In genomic region chr6:70846207-70846835, GRCh38 we compare ENCODE assay signal across 24 cellular contexts.
DNase-seq lines count a peak whose midpoint lies in the region; ATAC-seq lines count a peak whose summit lies in the region.
"Had no signal": no experiment of that assay in that cellular context is flagged by ENCODE, and none has a peak within 500 bp of the region (broad histone marks: within the 10 kb centered on the region; RNA-seq: fewer than 3 reads in every experiment).

No MANE protein-coding gene starts in this region.

- H3K4me3 Mint-ChIP-seq in activated naive CD8-positive, alpha-beta T cell treated with anti-CD3 and anti-CD28 coated beads, Interleukin-2, amount 50 U/mL, for 24 hours = no peak overlapping the region
- H3K4me3 Mint-ChIP-seq: activated CD4-positive, alpha-beta T cell treated with anti-CD3 and anti-CD28 coated beads, Interleukin-2, amount 10 ng/mL, durations not matched to agents 7 days and 5 days; activated CD8-positive, alpha-beta memory T cell treated with anti-CD3 and anti-CD28 coated beads, Interleukin-2, amount 10 ng/mL, durations not matched to agents 7 days and 5 days; activated naive CD8-positive, alpha-beta T cell; activated T-helper 17 cell treated with anti-CD3 and anti-CD28 coated beads, Interleukin-2, amount 50 U/mL, for 72 hours; CD4-positive, alpha-beta memory T cell had no signal

- peaks cover 9% of the 10 kb centered on the region for H3K36me3 Mint-ChIP-seq in activated naive CD8-positive, alpha-beta T cell treated with anti-CD3 and anti-CD28 coated beads, Interleukin-2, amount 50 U/mL, for 24 hours (ENCODE audit: low read depth)

- H3K9me3 Mint-ChIP-seq in activated naive CD8-positive, alpha-beta T cell treated with anti-CD3 and anti-CD28 coated beads, Interleukin-2, amount 50 U/mL, for 24 hours = no peaks in the 10 kb centered on the region
- H3K9me3 Mint-ChIP-seq: activated T-helper 17 cell treated with anti-CD3 and anti-CD28 coated beads, Interleukin-2, amount 50 U/mL, for 72 hours; CD4-positive, alpha-beta memory T cell; naive thymus-derived CD4-positive, alpha-beta T cell had no signal

- DNase-seq in DMS153 (lab: John Stamatoyannopoulos, UW) (peak; percentile 36), DMS153 treated with DMSO at 0.1 percent for 48 hours (lab: John Stamatoyannopoulos, UW; ENCODE audit: unreplicated experiment) (no peak), NCI-H1105 (lab: John Stamatoyannopoulos, UW) (peak; percentile 54), NCI-H774 (lab: John Stamatoyannopoulos, UW) (peak; percentile 63), kidney tubule cell (ENCODE audit: low spot score) (peak; percentile 49), GDM1 (lab: John Stamatoyannopoulos, UW) (no peak)
- DNase-seq in effector CD4-positive, alpha-beta T cell = no peak
- DNase-seq in activated naive CD8-positive, alpha-beta T cell treated with anti-CD3 and anti-CD28 coated beads, Interleukin-2, amount 50 U/mL, for 24 hours = no peak
- DNase-seq: activated CD4-positive, alpha-beta T cell treated with anti-CD3 and anti-CD28 coated beads, Interleukin-2, amount 10 ng/mL, durations not matched to agents 7 days and 5 days; activated CD8-positive, alpha-beta memory T cell treated with anti-CD3 and anti-CD28 coated beads, Interleukin-2, amount 10 ng/mL, durations not matched to agents 7 days and 5 days; CD4-positive, alpha-beta memory T cell; cerebellar nuclear complex; KG1; mesenchymal stem cell; naive thymus-derived CD4-positive, alpha-beta T cell; NCI-H2029 treated with DMSO at 0.1 percent for 48 hours; NK-92 treated with Interleukin-12 subunit alpha and Interleukin-12 subunit beta, amount 100 ng/mL, for 24 hours; right lobe of liver; stimulated activated CD8-positive, alpha-beta memory T cell treated with anti-CD3 and anti-CD28 coated beads, Interleukin-4, amount 100 ng/mL, for 48 hours; T-helper 2 cell; trophoblast cell had no signal

- H3K27ac Mint-ChIP-seq in activated naive CD8-positive, alpha-beta T cell treated with anti-CD3 and anti-CD28 coated beads, Interleukin-2, amount 50 U/mL, for 24 hours = no peak overlapping the region
- H3K27ac Mint-ChIP-seq: activated CD4-positive, alpha-beta T cell treated with anti-CD3 and anti-CD28 coated beads, Interleukin-2, amount 10 ng/mL, durations not matched to agents 7 days and 5 days; activated CD8-positive, alpha-beta memory T cell treated with anti-CD3 and anti-CD28 coated beads, Interleukin-2, amount 10 ng/mL, durations not matched to agents 7 days and 5 days; activated naive CD8-positive, alpha-beta T cell; activated T-helper 17 cell treated with anti-CD3 and anti-CD28 coated beads, Interleukin-2, amount 50 U/mL, for 72 hours had no signal

- H3K4me1 Mint-ChIP-seq in activated naive CD8-positive, alpha-beta T cell treated with anti-CD3 and anti-CD28 coated beads, Interleukin-2, amount 50 U/mL, for 24 hours = peaks cover 2% of the 10 kb centered on the region
- H3K4me1 Mint-ChIP-seq: activated CD4-positive, alpha-beta T cell treated with anti-CD3 and anti-CD28 coated beads, Interleukin-2, amount 10 ng/mL, durations not matched to agents 7 days and 5 days; activated CD8-positive, alpha-beta memory T cell treated with anti-CD3 and anti-CD28 coated beads, Interleukin-2, amount 10 ng/mL, durations not matched to agents 7 days and 5 days had no signal

- no peak for ATAC-seq in activated naive CD8-positive, alpha-beta T cell treated with anti-CD3 and anti-CD28 coated beads, Interleukin-2, amount 50 U/mL, for 24 hours
- ATAC-seq: activated CD8-positive, alpha-beta memory T cell treated with anti-CD3 and anti-CD28 coated beads, Interleukin-2, amount 10 ng/mL, durations not matched to agents 7 days and 5 days; activated T-helper 17 cell treated with anti-CD3 and anti-CD28 coated beads, Interleukin-2, amount 50 U/mL, for 72 hours; gastroesophageal sphincter; naive thymus-derived CD4-positive, alpha-beta T cell had no signal

- no peaks in the 10 kb centered on the region for H3K27me3 Mint-ChIP-seq in activated naive CD8-positive, alpha-beta T cell treated with anti-CD3 and anti-CD28 coated beads, Interleukin-2, amount 50 U/mL, for 24 hours
- H3K27me3 Mint-ChIP-seq: activated CD4-positive, alpha-beta T cell treated with anti-CD3 and anti-CD28 coated beads, Interleukin-2, amount 10 ng/mL, durations not matched to agents 7 days and 5 days; activated CD8-positive, alpha-beta memory T cell treated with anti-CD3 and anti-CD28 coated beads, Interleukin-2, amount 10 ng/mL, durations not matched to agents 7 days and 5 days; activated naive CD8-positive, alpha-beta T cell; activated T-helper 17 cell treated with anti-CD3 and anti-CD28 coated beads, Interleukin-2, amount 50 U/mL, for 72 hours; CD4-positive, alpha-beta memory T cell; naive thymus-derived CD4-positive, alpha-beta T cell had no signal

Comparison
In these comparisons a context has a peak if more than half of its experiments do, and no peak if none do; other contexts are left out.
1. DNase-seq: peak in DMS153 (single experiment), NCI-H1105 (single experiment), NCI-H774 (single experiment) and kidney tubule cell (single experiment); none in DMS153 treated with DMSO at 0.1 percent for 48 hours (single experiment), effector CD4-positive, alpha-beta T cell (single experiment), GDM1 (single experiment) and activated naive CD8-positive, alpha-beta T cell treated with anti-CD3 and anti-CD28 coated beads, Interleukin-2, amount 50 U/mL, for 24 hours (single experiment).